In the genomic region with DNA sequence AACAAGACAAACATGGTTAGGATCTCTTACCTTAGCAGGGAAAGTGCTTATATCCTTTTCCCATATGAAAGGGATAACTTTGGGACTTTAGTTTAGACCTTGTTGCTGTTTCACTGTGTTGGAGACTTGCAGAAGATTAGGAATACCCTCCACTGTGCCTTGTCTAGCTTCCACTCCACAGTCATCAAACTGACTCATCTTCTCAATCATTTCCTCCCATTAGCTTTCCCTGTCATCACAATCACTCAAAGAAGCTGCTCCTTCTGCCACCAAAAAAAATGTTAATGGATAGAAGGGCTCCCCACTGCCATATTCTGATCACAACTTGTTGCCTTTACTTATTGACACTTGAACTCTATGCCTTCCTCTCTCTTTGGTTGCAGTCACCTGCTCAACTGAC, we compare ENCODE assay signal across 1 cellular context.
TF ChIP-seq lines count a peak whose summit lies in the region.

No MANE protein-coding gene starts in this region.

TF ChIP-seq in GM23338, 12 proteins besides CTCF, POLR2A, EP300 and RAD21 (continued from another document):
- TF ChIP-seq ZNF462 (CRISPR knock-in tag; IDR thresholded peaks at IDR 0.05): no peak
- TF ChIP-seq, protein P1, sequence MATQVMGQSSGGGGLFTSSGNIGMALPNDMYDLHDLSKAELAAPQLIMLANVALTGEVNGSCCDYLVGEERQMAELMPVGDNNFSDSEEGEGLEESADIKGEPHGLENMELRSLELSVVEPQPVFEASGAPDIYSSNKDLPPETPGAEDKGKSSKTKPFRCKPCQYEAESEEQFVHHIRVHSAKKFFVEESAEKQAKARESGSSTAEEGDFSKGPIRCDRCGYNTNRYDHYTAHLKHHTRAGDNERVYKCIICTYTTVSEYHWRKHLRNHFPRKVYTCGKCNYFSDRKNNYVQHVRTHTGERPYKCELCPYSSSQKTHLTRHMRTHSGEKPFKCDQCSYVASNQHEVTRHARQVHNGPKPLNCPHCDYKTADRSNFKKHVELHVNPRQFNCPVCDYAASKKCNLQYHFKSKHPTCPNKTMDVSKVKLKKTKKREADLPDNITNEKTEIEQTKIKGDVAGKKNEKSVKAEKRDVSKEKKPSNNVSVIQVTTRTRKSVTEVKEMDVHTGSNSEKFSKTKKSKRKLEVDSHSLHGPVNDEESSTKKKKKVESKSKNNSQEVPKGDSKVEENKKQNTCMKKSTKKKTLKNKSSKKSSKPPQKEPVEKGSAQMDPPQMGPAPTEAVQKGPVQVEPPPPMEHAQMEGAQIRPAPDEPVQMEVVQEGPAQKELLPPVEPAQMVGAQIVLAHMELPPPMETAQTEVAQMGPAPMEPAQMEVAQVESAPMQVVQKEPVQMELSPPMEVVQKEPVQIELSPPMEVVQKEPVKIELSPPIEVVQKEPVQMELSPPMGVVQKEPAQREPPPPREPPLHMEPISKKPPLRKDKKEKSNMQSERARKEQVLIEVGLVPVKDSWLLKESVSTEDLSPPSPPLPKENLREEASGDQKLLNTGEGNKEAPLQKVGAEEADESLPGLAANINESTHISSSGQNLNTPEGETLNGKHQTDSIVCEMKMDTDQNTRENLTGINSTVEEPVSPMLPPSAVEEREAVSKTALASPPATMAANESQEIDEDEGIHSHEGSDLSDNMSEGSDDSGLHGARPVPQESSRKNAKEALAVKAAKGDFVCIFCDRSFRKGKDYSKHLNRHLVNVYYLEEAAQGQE (IDR thresholded peaks at IDR 0.05; ENCODE audit: unreplicated experiment): no peak
- no peak for TF ChIP-seq ETS1 (IDR thresholded peaks at IDR 0.05)
- no peak for TF ChIP-seq POLR2AphosphoS5 (IDR thresholded peaks at IDR 0.05; ENCODE audit: low read depth)
- TF ChIP-seq ZNF331 (CRISPR knock-in tag; IDR thresholded peaks at IDR 0.05; ENCODE audit: low read depth): no peak
